20 cellular contexts compared by ENCODE assay signal in the genomic region with DNA sequence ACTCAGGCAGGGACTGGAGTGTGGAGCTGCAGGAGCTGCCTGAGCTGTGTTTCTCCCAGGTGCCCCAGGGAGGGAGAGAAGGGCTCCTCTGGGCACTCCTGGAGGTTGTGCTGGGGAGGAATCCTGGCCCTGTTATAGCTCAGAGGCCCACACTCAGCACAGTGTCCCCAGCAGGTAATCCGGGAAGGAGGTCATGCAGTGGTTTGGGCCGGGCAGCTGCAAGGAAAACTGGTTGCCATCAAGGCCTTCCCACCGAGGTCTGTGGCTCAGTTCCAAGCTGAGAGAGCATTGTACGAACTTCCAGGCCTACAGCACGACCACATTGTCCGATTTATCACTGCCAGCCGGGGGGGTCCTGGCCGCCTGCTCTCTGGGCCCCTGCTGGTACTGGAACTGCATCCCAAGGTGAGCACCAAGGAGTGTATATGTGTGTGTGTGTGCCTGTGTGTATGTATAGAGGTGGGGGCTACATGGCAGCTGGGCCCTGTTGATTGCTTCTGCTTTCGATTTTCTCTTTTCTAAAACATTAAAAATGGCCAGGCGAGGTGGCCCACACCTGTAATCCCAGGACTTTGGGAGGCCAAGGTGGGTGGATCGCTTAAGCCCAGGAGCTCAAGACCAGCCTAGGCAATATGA. TPM values are rescaled to one million over a fixed set of nuclear protein-coding genes. Genes with fewer than 3 reads are reported as not detected.
"Had no signal": no experiment of that assay in that cellular context is flagged by ENCODE, and none has a peak within 500 bp of the region (broad histone marks: within the 10 kb centered on the region; RNA-seq: fewer than 3 reads in every experiment).

No MANE protein-coding gene starts in this region.

- H3K36me3 ChIP-seq: brain microvascular endothelial cell, tibial nerve had no signal

- ATAC-seq: left colon, T-helper 17 cell had no signal

- H3K27me3 Mint-ChIP-seq: activated naive CD4-positive, alpha-beta T cell treated with anti-CD3 and anti-CD28 coated beads, Interleukin-2, amount 50 U/mL, for 24 hours; activated T-cell treated with anti-CD3 and anti-CD28 coated beads, Interleukin-2, amount 50 U/mL, for 24 hours; T-helper 17 cell had no signal

- H3K36me3 Mint-ChIP-seq: activated naive CD4-positive, alpha-beta T cell treated with anti-CD3 and anti-CD28 coated beads, Interleukin-2, amount 50 U/mL, for 24 hours had no signal

- H3K4me3 Mint-ChIP-seq: activated naive CD4-positive, alpha-beta T cell treated with anti-CD3 and anti-CD28 coated beads, Interleukin-2, amount 50 U/mL, for 24 hours; activated T-cell treated with anti-CD3 and anti-CD28 coated beads, Interleukin-2, amount 50 U/mL, for 24 hours; dendritic cell treated with granulocyte-macrophage colony-stimulating factor and Interleukin-4, amounts not matched to agents 40 ng/mL and 50 ng/mL, for 4 days; T-helper 17 cell had no signal

- H3K9me3 ChIP-seq: tibial nerve had no signal

- H3K27ac Mint-ChIP-seq: activated naive CD4-positive, alpha-beta T cell treated with anti-CD3 and anti-CD28 coated beads, Interleukin-2, amount 50 U/mL, for 24 hours; activated T-cell treated with anti-CD3 and anti-CD28 coated beads, Interleukin-2, amount 50 U/mL, for 24 hours; dendritic cell treated with granulocyte-macrophage colony-stimulating factor and Interleukin-4, amounts not matched to agents 40 ng/mL and 50 ng/mL, for 4 days; T-helper 17 cell had no signal

- H3K4me3 ChIP-seq: SK-N-MC, tibial nerve had no signal

- DNase-seq: activated CD4-positive, alpha-beta T cell treated with anti-CD3 and anti-CD28 coated beads, Interleukin-2, amount 50 U/mL, for 1 hour; activated CD4-positive, CD25-positive, alpha-beta regulatory T cell; activated effector memory CD4-positive, alpha-beta T cell treated with Interleukin-2 at 50 U/mL for 16 hours; activated T-cell treated with anti-CD3 and anti-CD28 coated beads, Interleukin-2, amount 50 U/mL, for 24 hours; amniotic stem cell; brain microvascular endothelial cell; cerebellar nuclear complex; hypothalamus; left colon; mammary epithelial cell; retina; T-helper 17 cell had no signal

- H3K9me3 Mint-ChIP-seq: activated naive CD4-positive, alpha-beta T cell treated with anti-CD3 and anti-CD28 coated beads, Interleukin-2, amount 50 U/mL, for 24 hours; activated T-cell treated with anti-CD3 and anti-CD28 coated beads, Interleukin-2, amount 50 U/mL, for 24 hours; dendritic cell treated with granulocyte-macrophage colony-stimulating factor and Interleukin-4, amounts not matched to agents 40 ng/mL and 50 ng/mL, for 4 days; nephron had no signal

- H3K27me3 ChIP-seq: brain microvascular endothelial cell, tibial nerve had no signal

- H3K27ac ChIP-seq: brain microvascular endothelial cell, SK-N-MC, tibial nerve had no signal

RNA-seq across cellular contexts. Expression of gene AMHR2, which starts 2.0 kb away (rescaled TPM):
- total RNA-seq: glomerular endothelial cell, left colon, mammary epithelial cell, osteocyte, skeletal muscle tissue, T-helper 17 cell, tibial nerve had no signal
- polyA plus RNA-seq: mammary epithelial cell had no signal
